In genomic region chr6:18019539-18020534, GRCh38 we compare ENCODE assay signal across 2 cellular contexts.
TF ChIP-seq lines count a peak whose summit lies in the region.

No MANE protein-coding gene starts in this region.

TF ChIP-seq in IMR-90, 13 proteins besides CTCF, POLR2A, EP300 and RAD21:
- TF ChIP-seq CEBPB (IDR thresholded peaks at IDR 0.05; ENCODE audit: low read depth, low read length) (no peak), BHLHE40 (IDR thresholded peaks at IDR 0.05; ENCODE audit: low read depth, low read length) (no peak)
TF ChIP-seq in IMR-90: peak in this region for 0.

TF ChIP-seq in HepG2, 621 proteins besides CTCF, POLR2A, EP300 and RAD21:
- TF ChIP-seq HNF1A (IDR thresholded peaks at IDR 0.05; ENCODE audit: low read depth) (no peak), HNF1A (CRISPR knock-in tag; IDR thresholded peaks at IDR 0.05; ENCODE audit: borderline replicate concordance) (no peak), ZNF614 (CRISPR knock-in tag; IDR thresholded peaks at IDR 0.05; ENCODE audit: borderline replicate concordance) (no peak), ZNF362 (CRISPR knock-in tag; IDR thresholded peaks at IDR 0.05; ENCODE audit: borderline replicate concordance) (no peak), XBP1 (CRISPR knock-in tag; IDR thresholded peaks at IDR 0.05) (no peak), ZMAT5 (CRISPR knock-in tag; IDR thresholded peaks at IDR 0.05; ENCODE audit: borderline replicate concordance, low read depth) (no peak), ZNF850 (CRISPR knock-in tag; conservative IDR thresholded peaks at IDR 0.05) (no peak)
